In genomic region chr17:73255671-73256181, GRCh38 we compare ENCODE assay signal across 8 cellular contexts. TPM values are rescaled to one million over a fixed set of nuclear protein-coding genes. Genes with fewer than 3 reads are reported as not detected.
A peak's percentile ranks its signal among the peaks of the same experiment; 100 is the strongest.
DNase-seq lines count a peak whose midpoint lies in the region; ATAC-seq and TF ChIP-seq lines count a peak whose summit lies in the region.

No MANE protein-coding gene starts in this region.

- H3K4me3 ChIP-seq in GM06990 (replicated peaks; ENCODE audit: low read depth, low read length) (no peak overlapping the region), SJCRH30 (no peak overlapping the region), cardiac muscle cell (no peak overlapping the region), prostate gland (no peak overlapping the region)

- H3K9me3 ChIP-seq in SJCRH30 (replicated peaks) (no peaks in the 10 kb centered on the region), cardiac muscle cell (ENCODE audit: low read depth) (no peaks in the 10 kb centered on the region), prostate gland (no peaks in the 10 kb centered on the region)

- TF ChIP-seq CTCF in GM06990 (IDR thresholded peaks at IDR 0.05; ENCODE audit: insufficient read depth, low read length, poor library complexity, severe bottlenecking), result peak; percentile 92
- TF ChIP-seq CTCF in cardiac muscle cell (IDR thresholded peaks at IDR 0.05; ENCODE audit: low read depth, low read length), result peak; percentile 95
- peak; percentile 97 to 99 (median 98) for TF ChIP-seq CTCF in prostate gland (IDR thresholded peaks at IDR 0.05)

- no peak for TF ChIP-seq POLR2A in prostate gland (IDR thresholded peaks at IDR 0.05)

- 6% methylated on average over 8 of the region's 8 CpGs for WGBS in prostate gland

- peak; percentile 38 for DNase-seq in GM06990 (ENCODE audit: extremely low read depth, insufficient read length)
- peak; percentile 44 to 79 for DNase-seq in SJCRH30
- DNase-seq in activated naive CD4-positive, alpha-beta T cell treated with Interleukin-2 at 50 U/mL for 16 hours, result peak; percentile 59
- DNase-seq in cardiac muscle cell (ENCODE audit: low read depth in 1 of 2, low spot score in 1 of 2), result peak; percentile 42 to 63
- peak; percentile 41 for DNase-seq in prostate gland (ENCODE audit: low spot score)

- H3K36me3 ChIP-seq in GM06990 (ENCODE audit: control insufficient read depth, insufficient read depth, low read length) (no peaks in the 10 kb centered on the region), SJCRH30 (no peaks in the 10 kb centered on the region), cardiac muscle cell (no peaks in the 10 kb centered on the region), prostate gland (no peaks in the 10 kb centered on the region)

- H3K27me3 ChIP-seq in GM06990 (replicated peaks; ENCODE audit: control insufficient read depth, insufficient read depth, low read length), result no peaks in the 10 kb centered on the region
- no peaks in the 10 kb centered on the region for H3K27me3 ChIP-seq in SJCRH30
- H3K27me3 ChIP-seq in cardiac muscle cell, result no peaks in the 10 kb centered on the region
- no peaks in the 10 kb centered on the region for H3K27me3 ChIP-seq in prostate gland (replicated peaks; ENCODE audit: insufficient read depth)

- ATAC-seq in HG03159 (IDR thresholded peaks at IDR 0.05; ENCODE audit: unreplicated experiment) (peak; percentile 54), HG03097 (IDR thresholded peaks at IDR 0.05; ENCODE audit: low FRiP score, unreplicated experiment) (no peak), HG02884 (IDR thresholded peaks at IDR 0.05; ENCODE audit: unreplicated experiment) (no peak)

- H3K27ac ChIP-seq in SJCRH30, result no peak overlapping the region
- H3K27ac ChIP-seq in cardiac muscle cell, result no peak overlapping the region
- no peak overlapping the region for H3K27ac ChIP-seq in prostate gland

- intact Hi-C loops in prostate gland (cut with DNase I), result loop anchor here (1.0 to 10.0 kb wide), 2 partner anchors 59 to 114 kb away; partner anchors contain the start of gene CDC42EP4

- H3K4me1 ChIP-seq in SJCRH30 (no peaks in the 10 kb centered on the region), cardiac muscle cell (ENCODE audit: low read depth) (no peaks in the 10 kb centered on the region), prostate gland (replicated peaks) (no peaks in the 10 kb centered on the region)

RNA-seq across cellular contexts. Expression of gene CPSF4L, which starts 6.0 kb away (rescaled TPM):
- total RNA-seq in SJCRH30 (2014; rRNA removed; shearing (Covaris generic)), result not detected in 2 replicates
- total RNA-seq in cardiac muscle cell (not detected in 2 replicates), prostate gland (not detected)
- polyA plus RNA-seq in cardiac muscle cell, result not detected in 2 replicates

RNA-seq across cellular contexts. Expression of gene CDC42EP4, which starts 56.1 kb away (rescaled TPM):
- total RNA-seq in SJCRH30 (2014; rRNA removed; shearing (Covaris generic)), result 21.7 and 22.2 TPM in 2 replicates
- total RNA-seq in cardiac muscle cell (18.9 and 24.9 TPM in 2 replicates), prostate gland (100 to 1,000 TPM; 119 to 186 TPM)
- polyA plus RNA-seq in cardiac muscle cell, result 17.9 and 24.4 TPM in 2 replicates
